Comparison of ENCODE assay signal across 24 cellular contexts in the genomic region with DNA sequence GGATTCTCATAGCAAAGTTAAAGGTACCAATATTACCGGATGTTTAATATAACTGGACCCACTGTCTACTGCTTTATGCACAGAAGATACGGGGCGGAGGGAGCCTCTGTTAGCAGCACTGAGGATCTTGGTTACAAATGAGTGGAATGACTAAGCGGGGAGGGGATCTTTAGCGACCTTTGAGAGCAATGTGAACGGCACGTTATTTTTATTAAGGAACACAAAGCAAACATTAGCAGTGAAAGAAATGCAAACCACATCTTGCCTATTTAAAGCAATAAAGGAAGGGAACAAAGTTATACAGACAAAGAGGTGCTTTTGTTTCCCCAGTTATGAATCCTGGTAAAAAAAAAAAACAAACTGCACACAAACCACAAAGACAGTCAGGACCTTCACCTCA. TPM values are rescaled to one million over a fixed set of nuclear protein-coding genes. Genes with fewer than 3 reads are reported as not detected.
"Had no signal": no experiment of that assay in that cellular context is flagged by ENCODE, and none has a peak within 500 bp of the region (broad histone marks: within the 10 kb centered on the region; RNA-seq: fewer than 3 reads in every experiment).

No MANE protein-coding gene starts in this region.

- H3K36me3 ChIP-seq: neutrophil, transverse colon had no signal

- H3K4me1 ChIP-seq: body of pancreas had no signal

- H3K4me3 ChIP-seq: body of pancreas, lung, skin epidermis, transverse colon had no signal

- H3K9me3 ChIP-seq: body of pancreas, neutrophil, transverse colon had no signal

- DNase-seq: activated CD4-positive, alpha-beta T cell treated with anti-CD3 and anti-CD28 coated beads for 48 hours; activated CD8-positive, alpha-beta memory T cell treated with anti-CD3 and anti-CD28 coated beads, Interleukin-2, amount 50 U/mL, for 4 hours; activated CD8-positive, alpha-beta T cell treated with anti-CD3 and anti-CD28 coated beads, Interleukin-2, amount 10 ng/mL, durations not matched to agents 7 days and 5 days; activated gamma-delta T cell; activated T-cell treated with anti-CD3 and anti-CD28 coated beads, Interleukin-2, amount 50 U/mL, for 48 hours; body of pancreas; effector CD8-positive, alpha-beta T cell; head of caudate nucleus; naive thymus-derived CD4-positive, alpha-beta T cell; posterior cingulate gyrus; right cardiac atrium; stimulated activated CD4-positive, alpha-beta T cell treated with anti-CD3 and anti-CD28 coated beads, Interleukin-4, amount 100 ng/mL, for 24 hours; stimulated activated naive CD4-positive, alpha-beta T cell treated with Interleukin-2 at 50 U/mL for 16 hours; T-helper 2 cell; transverse colon had no signal

- H3K27me3 ChIP-seq: body of pancreas, transverse colon had no signal

- H3K27ac ChIP-seq: body of pancreas, neutrophil, skin epidermis had no signal

- ATAC-seq: activated CD8-positive, alpha-beta T cell treated with anti-CD3 and anti-CD28 coated beads, Interleukin-2, amount 10 ng/mL, durations not matched to agents 7 days and 5 days; activated naive CD4-positive, alpha-beta T cell treated with anti-CD3 and anti-CD28 coated beads, Interleukin-2, amount 50 U/mL, for 72 hours; body of pancreas; naive thymus-derived CD4-positive, alpha-beta T cell; right cardiac atrium; WTC11 had no signal

- FAIRE-seq: endothelial cell of umbilical vein, frontal cortex, TTC549 had no signal

RNA-seq across cellular contexts. Expression of gene PRMT8, which starts 27.1 kb away (rescaled TPM):
- total RNA-seq: activated CD8-positive, alpha-beta T cell treated with anti-CD3 and anti-CD28 coated beads, Interleukin-2, amount 10 ng/mL, durations not matched to agents 7 days and 5 days; activated naive CD4-positive, alpha-beta T cell treated with anti-CD3 and anti-CD28 coated beads, Interleukin-2, amount 50 U/mL, for 72 hours; endothelial cell of umbilical vein; fibroblast of lung; naive thymus-derived CD4-positive, alpha-beta T cell; transverse colon had no signal
- polyA plus RNA-seq: endothelial cell of umbilical vein; fibroblast of lung; naive thymus-derived CD4-positive, alpha-beta T cell had no signal
